Comparison of ENCODE assay signal across 32 cellular contexts in the genomic region with DNA sequence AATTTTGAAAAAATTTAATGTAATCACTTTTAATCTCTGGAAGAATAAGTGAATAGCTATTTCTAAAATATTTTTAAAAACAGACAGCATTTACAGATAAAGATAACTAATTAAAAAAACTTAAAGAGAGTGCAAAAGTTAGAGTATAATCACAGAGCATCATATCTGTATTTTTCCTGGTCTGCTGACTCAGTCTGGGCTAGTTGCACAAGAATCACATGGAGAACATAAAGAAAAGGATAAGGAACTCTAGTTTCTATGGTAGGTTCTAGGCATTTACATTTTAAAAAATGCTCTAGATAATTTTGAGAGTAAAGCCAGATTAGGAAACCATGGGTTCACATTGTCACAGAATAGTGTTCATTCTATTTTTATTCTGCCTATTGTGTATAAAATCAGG.
"Had no signal": no experiment of that assay in that cellular context is flagged by ENCODE, and none has a peak within 500 bp of the region (broad histone marks: within the 10 kb centered on the region; RNA-seq: fewer than 3 reads in every experiment).

No MANE protein-coding gene starts in this region.

- H3K9ac ChIP-seq: SK-N-SH had no signal

- H3K4me3 ChIP-seq: adrenal gland, K562, Peyer's patch, SJSA1 had no signal

- H3K4me1 ChIP-seq: adrenal gland, Peyer's patch, SJSA1 had no signal

- H3K27me3 Mint-ChIP-seq: activated CD4-positive, alpha-beta T cell treated with anti-CD3 and anti-CD28 coated beads for 36 hours; activated CD4-positive, alpha-beta T cell treated with anti-CD3 and anti-CD28 coated beads, Interleukin-2, amount 10 ng/mL, durations not matched to agents 7 days and 5 days; activated naive CD8-positive, alpha-beta T cell treated with anti-CD3 and anti-CD28 coated beads, Interleukin-2, amount 10 ng/mL, durations not matched to agents 7 days and 5 days; activated T-cell treated with anti-CD3 and anti-CD28 coated beads, Interleukin-2, amount 50 U/mL, for 24 hours had no signal

- H3K4me1 Mint-ChIP-seq: activated CD4-positive, alpha-beta T cell treated with anti-CD3 and anti-CD28 coated beads for 36 hours; activated CD4-positive, alpha-beta T cell treated with anti-CD3 and anti-CD28 coated beads, Interleukin-2, amount 10 ng/mL, durations not matched to agents 7 days and 5 days; activated naive CD4-positive, alpha-beta T cell treated with anti-CD3 and anti-CD28 coated beads, Interleukin-2, amount 50 U/mL, for 24 hours; activated naive CD8-positive, alpha-beta T cell treated with anti-CD3 and anti-CD28 coated beads, Interleukin-2, amount 10 ng/mL, durations not matched to agents 7 days and 5 days had no signal

- H3K27me3 ChIP-seq: adrenal gland, brain microvascular endothelial cell, Peyer's patch, SJSA1 had no signal

- H3K9me3 Mint-ChIP-seq: activated naive CD8-positive, alpha-beta T cell treated with anti-CD3 and anti-CD28 coated beads, Interleukin-2, amount 10 ng/mL, durations not matched to agents 7 days and 5 days; T-helper 1 cell treated with Interleukin-12 subunit alpha and Interleukin-12 subunit beta and Interleukin-4 antibody, amounts not matched to agents 30 μg/mL and 1 μg/mL, for 36 hours; T-helper 2 cell treated with Interferon-gamma antibody and Interleukin-4, amounts not matched to agents 5 μg/mL and 100 μg/mL, for 36 hours had no signal

- H3K27ac Mint-ChIP-seq: activated CD4-positive, alpha-beta T cell treated with anti-CD3 and anti-CD28 coated beads for 36 hours; activated CD4-positive, alpha-beta T cell treated with anti-CD3 and anti-CD28 coated beads, Interleukin-2, amount 10 ng/mL, durations not matched to agents 7 days and 5 days; activated CD8-positive, alpha-beta T cell treated with anti-CD3 and anti-CD28 coated beads, Interleukin-2, amount 10 ng/mL, durations not matched to agents 7 days and 5 days; activated naive CD4-positive, alpha-beta T cell treated with anti-CD3 and anti-CD28 coated beads, Interleukin-2, amount 50 U/mL, for 24 hours; activated naive CD8-positive, alpha-beta T cell treated with anti-CD3 and anti-CD28 coated beads, Interleukin-2, amount 10 ng/mL, durations not matched to agents 7 days and 5 days; activated T-cell treated with anti-CD3 and anti-CD28 coated beads, Interleukin-2, amount 50 U/mL, for 24 hours; activated T-helper 2 cell treated with anti-CD3 and anti-CD28 coated beads, Interferon-gamma antibody, Interleukin-2, Interleukin-4, amounts not matched to agents 10 μg/mL and 5 μg/mL and 100 μg/mL, durations not matched to agents 14 hours and 24 hours and 36 hours; T-helper 1 cell treated with Interleukin-12 subunit alpha and Interleukin-12 subunit beta and Interleukin-4 antibody, amounts not matched to agents 30 μg/mL and 1 μg/mL, for 36 hours; T-helper 2 cell treated with Interferon-gamma antibody and Interleukin-4, amounts not matched to agents 5 μg/mL and 100 μg/mL, for 36 hours; WTC11 had no signal

- H3K9me3 ChIP-seq: adrenal gland, Peyer's patch, SJSA1 had no signal

- H3K4me2 ChIP-seq: SK-N-SH had no signal

- H3K4me3 Mint-ChIP-seq: activated CD4-positive, alpha-beta T cell treated with anti-CD3 and anti-CD28 coated beads for 36 hours; activated CD4-positive, alpha-beta T cell treated with anti-CD3 and anti-CD28 coated beads, Interleukin-2, amount 10 ng/mL, durations not matched to agents 7 days and 5 days; activated CD8-positive, alpha-beta T cell treated with anti-CD3 and anti-CD28 coated beads, Interleukin-2, amount 10 ng/mL, durations not matched to agents 7 days and 5 days; activated naive CD4-positive, alpha-beta T cell treated with anti-CD3 and anti-CD28 coated beads, Interleukin-2, amount 50 U/mL, for 24 hours; activated naive CD8-positive, alpha-beta T cell treated with anti-CD3 and anti-CD28 coated beads, Interleukin-2, amount 10 ng/mL, durations not matched to agents 7 days and 5 days; activated T-cell treated with anti-CD3 and anti-CD28 coated beads, Interleukin-2, amount 50 U/mL, for 24 hours; T-helper 1 cell treated with Interleukin-12 subunit alpha and Interleukin-12 subunit beta and Interleukin-4 antibody, amounts not matched to agents 30 μg/mL and 1 μg/mL, for 36 hours; T-helper 2 cell treated with Interferon-gamma antibody and Interleukin-4, amounts not matched to agents 5 μg/mL and 100 μg/mL, for 36 hours; WTC11 had no signal

- DNase-seq: activated CD4-positive, alpha-beta T cell treated with anti-CD3 and anti-CD28 coated beads for 36 hours; activated CD4-positive, alpha-beta T cell treated with anti-CD3 and anti-CD28 coated beads, Interleukin-2, amount 10 ng/mL, durations not matched to agents 7 days and 5 days; activated CD4-positive, alpha-beta T cell treated with anti-CD3 and anti-CD28 coated beads, Interleukin-2, amount 50 U/mL, for 48 hours; activated CD8-positive, alpha-beta T cell treated with anti-CD3 and anti-CD28 coated beads, Interleukin-2, amount 10 ng/mL, durations not matched to agents 7 days and 5 days; activated gamma-delta T cell; activated naive CD4-positive, alpha-beta T cell treated with Interleukin-2 at 50 U/mL for 16 hours; activated naive CD8-positive, alpha-beta T cell treated with anti-CD3 and anti-CD28 coated beads, Interleukin-2, amount 10 ng/mL, durations not matched to agents 7 days and 5 days; activated T-cell treated with anti-CD3 and anti-CD28 coated beads, Interleukin-2, amount 50 U/mL, for 24 hours; adrenal gland; anterior cingulate cortex; brain microvascular endothelial cell; central memory CD4-positive, alpha-beta T cell; NCI-H1048; NCI-H1436 treated with DMSO at 0.1 percent for 48 hours; NCI-H1694 treated with DMSO at 0.1 percent for 48 hours; NCI-H2029; NCI-H510A; NCI-H526; NCI-H748 treated with DMSO at 0.1 percent for 48 hours; NK-92 treated with Interleukin-12 subunit alpha and Interleukin-12 subunit beta, amount 100 ng/mL, for 24 hours; PC-3; Peyer's patch; RPMI8226; SHP77 treated with DMSO at 0.1 percent for 48 hours; SK-N-SH had no signal

- H3K36me3 ChIP-seq: adrenal gland, brain microvascular endothelial cell, Peyer's patch, SJSA1 had no signal

- H3K36me3 Mint-ChIP-seq: activated naive CD4-positive, alpha-beta T cell treated with anti-CD3 and anti-CD28 coated beads, Interleukin-2, amount 50 U/mL, for 24 hours; activated naive CD8-positive, alpha-beta T cell treated with anti-CD3 and anti-CD28 coated beads, Interleukin-2, amount 10 ng/mL, durations not matched to agents 7 days and 5 days had no signal

- H3K27ac ChIP-seq: adrenal gland, brain microvascular endothelial cell, Peyer's patch, SJSA1 had no signal

- FAIRE-seq: K562 had no signal
